ENCODE assay signal across 2 cellular contexts in genomic region chr2:219314804-219315468, GRCh38.
TF ChIP-seq lines count a peak whose summit lies in the region.

No MANE protein-coding gene starts in this region.

TF ChIP-seq in HepG2, 621 proteins besides CTCF, POLR2A, EP300 and RAD21:
- TF ChIP-seq TCF7 (IDR thresholded peaks at IDR 0.05; ENCODE audit: low read depth) (no peak), MAFK (conservative IDR thresholded peaks at IDR 0.05 in 1 of 2, IDR thresholded peaks at IDR 0.05 in 1 of 2; ENCODE audit: low read length in 2 of 2) (peak; percentile 5 to 39; a peak in 2 of 4 replicates), XBP1 (CRISPR knock-in tag; IDR thresholded peaks at IDR 0.05) (no peak), SPEN (CRISPR knock-in tag; IDR thresholded peaks at IDR 0.05; ENCODE audit: low read depth) (no peak), MAFF (IDR thresholded peaks at IDR 0.05; ENCODE audit: low read depth, low read length) (0 out of 2 replicates have a peak, but pooled peaks have one; percentile 22), NFE2L2 (IDR thresholded peaks at IDR 0.05; ENCODE audit: low read length) (no peak), RFXANK (CRISPR knock-in tag; IDR thresholded peaks at IDR 0.05) (no peak), ZNF33B (CRISPR knock-in tag; IDR thresholded peaks at IDR 0.05) (no peak), STAG1 (CRISPR knock-in tag; IDR thresholded peaks at IDR 0.05) (no peak), ZNF44 (CRISPR knock-in tag; IDR thresholded peaks at IDR 0.05) (no peak), ESRRA (CRISPR knock-in tag; IDR thresholded peaks at IDR 0.05; ENCODE audit: low read depth) (no peak)
- TF ChIP-seq, protein P1, sequence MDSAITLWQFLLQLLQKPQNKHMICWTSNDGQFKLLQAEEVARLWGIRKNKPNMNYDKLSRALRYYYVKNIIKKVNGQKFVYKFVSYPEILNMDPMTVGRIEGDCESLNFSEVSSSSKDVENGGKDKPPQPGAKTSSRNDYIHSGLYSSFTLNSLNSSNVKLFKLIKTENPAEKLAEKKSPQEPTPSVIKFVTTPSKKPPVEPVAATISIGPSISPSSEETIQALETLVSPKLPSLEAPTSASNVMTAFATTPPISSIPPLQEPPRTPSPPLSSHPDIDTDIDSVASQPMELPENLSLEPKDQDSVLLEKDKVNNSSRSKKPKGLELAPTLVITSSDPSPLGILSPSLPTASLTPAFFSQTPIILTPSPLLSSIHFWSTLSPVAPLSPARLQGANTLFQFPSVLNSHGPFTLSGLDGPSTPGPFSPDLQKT (CRISPR knock-in tag; IDR thresholded peaks at IDR 0.05; ENCODE audit: borderline replicate concordance): no peak

TF ChIP-seq in IMR-90, 13 proteins besides CTCF, POLR2A, EP300 and RAD21:
- TF ChIP-seq MAFK (IDR thresholded peaks at IDR 0.05; ENCODE audit: low read depth, low read length) (peak; percentile 55; the same call in 1 of the 2 replicates), CEBPB (IDR thresholded peaks at IDR 0.05; ENCODE audit: low read depth, low read length) (no peak), MXI1 (IDR thresholded peaks at IDR 0.05; ENCODE audit: borderline replicate concordance, low read depth, low read length) (no peak), BHLHE40 (IDR thresholded peaks at IDR 0.05; ENCODE audit: low read depth, low read length) (no peak), SMC3 (IDR thresholded peaks at IDR 0.05; ENCODE audit: low read depth, low read length) (no peak), RCOR1 (IDR thresholded peaks at IDR 0.05; ENCODE audit: insufficient replicate concordance, low read length) (no peak), ELK1 (IDR thresholded peaks at IDR 0.05; ENCODE audit: borderline replicate concordance, low read depth, low read length) (no peak), NFE2L2 (IDR thresholded peaks at IDR 0.05; ENCODE audit: low read depth, low read length) (no peak)
- TF ChIP-seq, protein P2, sequence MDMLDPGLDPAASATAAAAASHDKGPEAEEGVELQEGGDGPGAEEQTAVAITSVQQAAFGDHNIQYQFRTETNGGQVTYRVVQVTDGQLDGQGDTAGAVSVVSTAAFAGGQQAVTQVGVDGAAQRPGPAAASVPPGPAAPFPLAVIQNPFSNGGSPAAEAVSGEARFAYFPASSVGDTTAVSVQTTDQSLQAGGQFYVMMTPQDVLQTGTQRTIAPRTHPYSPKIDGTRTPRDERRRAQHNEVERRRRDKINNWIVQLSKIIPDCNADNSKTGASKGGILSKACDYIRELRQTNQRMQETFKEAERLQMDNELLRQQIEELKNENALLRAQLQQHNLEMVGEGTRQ (IDR thresholded peaks at IDR 0.05; ENCODE audit: low read depth, low read length): no peak
